16 cellular contexts compared by ENCODE assay signal in the genomic region with DNA sequence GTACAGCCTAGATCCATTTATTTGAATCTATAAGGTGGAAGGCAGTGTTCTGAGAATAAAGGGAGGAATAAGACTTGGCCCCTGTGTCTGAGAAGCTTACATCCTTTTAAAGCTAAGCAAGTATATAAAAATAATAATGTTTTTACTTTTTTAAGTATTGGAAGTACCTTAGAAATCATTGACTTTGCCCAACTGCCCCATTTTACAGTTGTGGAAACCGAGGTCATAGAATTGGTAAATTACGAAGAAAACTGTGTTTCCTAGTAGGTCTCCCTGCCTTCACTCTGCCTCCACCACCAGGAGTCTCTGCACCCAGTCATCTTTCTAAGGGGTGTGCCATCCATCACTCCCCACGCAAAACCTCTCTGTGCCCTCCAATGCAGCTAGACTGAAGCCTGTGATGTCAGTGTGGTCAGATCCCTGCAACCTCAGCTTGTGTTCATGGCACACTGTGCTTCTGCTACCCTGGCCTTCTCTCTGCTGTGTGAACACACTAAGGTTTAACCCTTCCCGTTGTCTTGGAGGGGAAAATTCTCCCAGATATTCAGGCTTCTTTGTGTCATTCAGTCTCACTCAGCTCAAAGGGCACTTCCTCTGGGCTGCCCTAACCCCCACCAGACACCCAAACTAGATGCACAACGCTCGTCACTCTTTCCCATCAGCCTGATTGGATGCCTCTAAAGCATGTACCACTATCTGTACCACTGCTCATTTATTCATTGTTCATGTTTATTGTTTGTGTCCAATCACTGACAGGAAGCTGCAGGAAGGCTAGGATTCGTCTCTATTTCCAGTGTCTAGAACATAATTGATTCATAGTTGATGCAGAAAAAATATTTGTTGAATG. TPM values are rescaled to one million over a fixed set of nuclear protein-coding genes. Genes with fewer than 3 reads are reported as not detected.
DNase-seq lines count a peak whose midpoint lies in the region; ATAC-seq, FAIRE-seq and TF ChIP-seq lines count a peak whose summit lies in the region.
"Had no signal": no experiment of that assay in that cellular context is flagged by ENCODE, and none has a peak within 500 bp of the region (broad histone marks: within the 10 kb centered on the region; RNA-seq: fewer than 3 reads in every experiment).

No MANE protein-coding gene starts in this region.

- H3K27ac ChIP-seq in OCI-LY7 (ENCODE audit: low read depth, low read length, poor library complexity, severe bottlenecking) (no peak overlapping the region), psoas muscle (peak overlapping the region; percentile 50), WERI-Rb-1 (no peak overlapping the region), colonic mucosa (no peak overlapping the region)
- H3K27ac ChIP-seq: body of pancreas had no signal

- 78 to 83% (median 82%) methylated on average over 7 of the region's 7 CpGs for WGBS in psoas muscle, 3 donors

- no peaks in the 10 kb centered on the region for H3K27me3 Mint-ChIP-seq in activated T-cell treated with anti-CD3 and anti-CD28 coated beads, Interleukin-2, amount 50 U/mL, for 4 hours (ENCODE audit: low read depth)

- no peaks in the 10 kb centered on the region for H3K9me3 ChIP-seq in OCI-LY7 (ENCODE audit: low read length)
- H3K9me3 ChIP-seq in psoas muscle = no peaks in the 10 kb centered on the region
- no peaks in the 10 kb centered on the region for H3K9me3 ChIP-seq in WERI-Rb-1 (ENCODE audit: severe bottlenecking)
- no peaks in the 10 kb centered on the region for H3K9me3 ChIP-seq in colonic mucosa
- H3K9me3 ChIP-seq: body of pancreas, upper lobe of left lung had no signal

- H3K4me1 Mint-ChIP-seq in activated T-cell treated with anti-CD3 and anti-CD28 coated beads, Interleukin-2, amount 50 U/mL, for 4 hours (ENCODE audit: low read depth) = peaks cover 62% of the 10 kb centered on the region
- H3K4me1 Mint-ChIP-seq: WTC11 had no signal

- no peak overlapping the region for H2AFZ ChIP-seq in OCI-LY7 (ENCODE audit: low read length)

- BruUV-seq in OCI-LY7 (replicated peaks; lab: Mats Ljungman, UMichigan) = no TSS peak

- no peak overlapping the region for H3K9ac ChIP-seq in colonic mucosa (ENCODE audit: low read depth in 2 of 2, low read length in 2 of 2)

- no peak overlapping the region for H3K4me2 ChIP-seq in OCI-LY7 (ENCODE audit: low read length)

- TF ChIP-seq CTCF in OCI-LY7 (conservative IDR thresholded peaks at IDR 0.05; ENCODE audit: low read length) (0 out of 2 replicates have a peak, but pooled peaks have one; percentile 29), bronchial epithelial cell (IDR thresholded peaks at IDR 0.05; ENCODE audit: insufficient read depth, low read length, severe bottlenecking) (no peak), psoas muscle (IDR thresholded peaks at IDR 0.05) (no peak), WERI-Rb-1 (IDR thresholded peaks at IDR 0.05; ENCODE audit: low read depth, low read length) (no peak), colonic mucosa (IDR thresholded peaks at IDR 0.05) (no peak)

- ATAC-seq in activated T-cell treated with anti-CD3 and anti-CD28 coated beads, Interleukin-2, amount 50 U/mL, for 4 hours = peak in 1 of 2 donors; percentile 58
- peak in 2 of 4 donors; percentile 13 to 29 for ATAC-seq in psoas muscle
- ATAC-seq: body of pancreas, left colon, WTC11 had no signal

- POLR2A ChIA-PET in OCI-LY7 (lab: Charles Lee) = interaction anchor here (2.1 kb wide), 1 partner anchor 13 kb away, joined by 11 read pairs; no protein-coding TSS in a partner anchor

- H3K4me1 ChIP-seq in OCI-LY7 (ENCODE audit: insufficient read depth, low read length, poor library complexity, severe bottlenecking) (peaks cover 20% of the 10 kb centered on the region), psoas muscle (peaks cover 45% of the 10 kb centered on the region), colonic mucosa (no peaks in the 10 kb centered on the region)
- H3K4me1 ChIP-seq: body of pancreas had no signal

- H3K4me3 ChIP-seq in OCI-LY7 (ENCODE audit: low read depth, low read length, poor library complexity, severe bottlenecking) (no peak overlapping the region), bronchial epithelial cell (ENCODE audit: low read depth, low read length) (no peak overlapping the region), psoas muscle (no peak overlapping the region), WERI-Rb-1 (ENCODE audit: low read depth, low read length) (no peak overlapping the region), colonic mucosa (no peak overlapping the region)
- H3K4me3 ChIP-seq: body of pancreas, upper lobe of left lung had no signal

- peaks cover 4% of the 10 kb centered on the region for H3K9me3 Mint-ChIP-seq in activated T-cell treated with anti-CD3 and anti-CD28 coated beads, Interleukin-2, amount 50 U/mL, for 4 hours
- H3K9me3 Mint-ChIP-seq: WTC11 had no signal

- H3K9me2 ChIP-seq in OCI-LY7 (ENCODE audit: insufficient read depth, low read length) = no peaks in the 10 kb centered on the region

- H3K4me3 Mint-ChIP-seq in activated T-cell treated with anti-CD3 and anti-CD28 coated beads, Interleukin-2, amount 50 U/mL, for 4 hours = no peak overlapping the region
- H3K4me3 Mint-ChIP-seq: WTC11 had no signal

- H3K79me2 ChIP-seq in OCI-LY7 (ENCODE audit: insufficient read depth, low read depth, low read length) = no peaks in the 10 kb centered on the region

- peaks cover 1% of the 10 kb centered on the region for H3K36me3 Mint-ChIP-seq in activated T-cell treated with anti-CD3 and anti-CD28 coated beads, Interleukin-2, amount 50 U/mL, for 4 hours (ENCODE audit: insufficient read depth)
- H3K36me3 Mint-ChIP-seq: WTC11 had no signal

- no peaks in the 10 kb centered on the region for H3K27me3 ChIP-seq in bronchial epithelial cell (ENCODE audit: control insufficient read depth, insufficient read depth, low read length)
- H3K27me3 ChIP-seq in psoas muscle (ENCODE audit: insufficient read depth in 3 of 3, low read length in 2 of 3) = no peaks in the 10 kb centered on the region
- H3K27me3 ChIP-seq in WERI-Rb-1 (ENCODE audit: insufficient read depth, low read depth, severe bottlenecking) = peaks cover 20% of the 10 kb centered on the region
- H3K27me3 ChIP-seq in colonic mucosa = no peaks in the 10 kb centered on the region
- H3K27me3 ChIP-seq: body of pancreas, upper lobe of left lung had no signal

- DNase-seq in activated T-cell treated with anti-CD3 and anti-CD28 coated beads, Interleukin-2, amount 50 U/mL, for 4 hours = peak; percentile 16
- no peak for DNase-seq in activated T-cell treated with anti-CD3 and anti-CD28 coated beads for 4 hours
- no peak for DNase-seq in OCI-LY7 (ENCODE audit: low spot score)
- no peak for DNase-seq in bronchial epithelial cell (ENCODE audit: low read depth)
- no peak for DNase-seq in psoas muscle
- no peak for DNase-seq in WERI-Rb-1
- no peak for DNase-seq in DMS114 treated with DMSO at 0.1 percent for 48 hours (lab: John Stamatoyannopoulos, UW; ENCODE audit: unreplicated experiment)
- no peak for DNase-seq in colonic mucosa
- DNase-seq: body of pancreas, DMS 273 treated with DMSO at 0.1 percent for 48 hours, glutamatergic neuron, left colon, small intestine had no signal

- H4K20me1 ChIP-seq in OCI-LY7 (ENCODE audit: insufficient read depth, low read length) = no peaks in the 10 kb centered on the region

- peak; percentile 88 for FAIRE-seq in bronchial epithelial cell (lab: Jason Lieb, UNC)

- CTCF ChIA-PET in OCI-LY7 (lab: Charles Lee; ENCODE audit: unreplicated experiment) = no interaction called here

- intact Hi-C loops in OCI-LY7 (cut with micrococcal nuclease; ENCODE audit: unreplicated experiment) = no loop called here
- intact Hi-C loops in psoas muscle (cut with DNase I) = no loop called here
- intact Hi-C loops in colonic mucosa (cut with DNase I) = no loop called here

- H3K36me3 ChIP-seq in OCI-LY7 (ENCODE audit: insufficient read depth, low read length) = no peaks in the 10 kb centered on the region
- H3K36me3 ChIP-seq in bronchial epithelial cell (ENCODE audit: control insufficient read depth, insufficient read depth, low read length) = peaks cover 6% of the 10 kb centered on the region
- peaks cover 0 to 3% of the 10 kb centered on the region in 2 donors for H3K36me3 ChIP-seq in psoas muscle (ENCODE audit: insufficient read depth in 1 of 2, low read depth in 1 of 2)
- no peaks in the 10 kb centered on the region for H3K36me3 ChIP-seq in WERI-Rb-1
- no peaks in the 10 kb centered on the region for H3K36me3 ChIP-seq in colonic mucosa
- H3K36me3 ChIP-seq: upper lobe of left lung had no signal

RNA-seq across cellular contexts. Expression of gene ADRB2, which starts 18.2 kb away (rescaled TPM):
- total RNA-seq in activated T-cell treated with anti-CD3 and anti-CD28 coated beads, Interleukin-2, amount 50 U/mL, for 4 hours = under 1 TPM; 0.18 to 0.54 (median 0.26) TPM
- total RNA-seq in OCI-LY7 (2014; rRNA removed; shearing (Covaris generic)) = 14.6 and 16.8 TPM in 2 replicates
- total RNA-seq in OCI-LY7 (2022) = 4.4 and 4.6 TPM in 2 replicates
- total RNA-seq in bronchial epithelial cell = 18.7 and 21.9 TPM in 2 replicates
- 10 to 100 TPM in 1 of 4 donors, 1 to 10 TPM in 3; 4.8 to 11.1 (median 7.9) TPM for total RNA-seq in psoas muscle
- polyA plus RNA-seq in psoas muscle = 1 to 10 TPM; 1.3 to 5.6 (median 3.0) TPM
- 1 to 10 TPM in 1 of 2 donors, under 1 TPM in 1; 0.94 to 1.2 TPM for total RNA-seq in colonic mucosa
- polyA plus RNA-seq: neural cell had no signal
